ENCODE assay signal across 8 cellular contexts in the genomic region with DNA sequence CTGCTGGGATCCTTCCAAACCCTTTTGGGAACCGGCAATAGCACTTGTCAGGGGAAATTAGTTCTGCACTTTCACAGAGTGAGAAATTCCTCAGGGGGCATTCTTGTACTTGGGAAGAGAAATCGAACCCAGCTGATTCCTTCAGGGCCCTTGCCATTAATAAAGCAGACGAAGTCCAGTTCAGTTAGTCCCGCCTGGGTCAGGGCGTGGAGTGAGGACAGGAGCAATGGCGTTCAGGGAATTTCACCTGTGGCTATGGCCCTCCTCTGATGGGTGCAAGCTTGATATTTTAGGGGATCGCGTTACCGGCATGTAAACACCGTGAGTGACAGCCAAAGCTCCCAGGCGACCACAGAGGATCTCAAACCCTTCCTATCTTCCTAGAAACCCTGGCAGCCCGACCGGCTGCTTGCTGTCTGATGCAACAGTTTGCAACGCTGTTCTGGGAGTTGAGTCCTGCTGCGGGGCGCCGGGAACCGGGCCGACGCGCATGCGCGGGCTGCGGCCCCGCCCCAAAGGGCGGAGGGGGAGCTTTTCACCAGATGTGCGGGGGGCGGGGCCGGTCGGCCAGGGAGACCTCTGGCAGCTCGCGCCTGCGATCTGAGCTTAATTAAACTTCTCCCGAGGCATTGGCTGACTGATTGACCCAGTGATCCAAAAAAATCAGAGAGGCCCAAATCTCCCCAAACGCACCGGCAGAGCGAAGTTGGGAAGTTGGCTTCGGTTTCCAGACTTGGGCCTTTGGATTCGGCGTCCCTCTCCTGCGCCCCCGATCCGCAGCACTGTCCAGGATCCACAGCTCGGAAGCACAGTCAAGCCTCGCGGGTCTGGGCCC. TPM values are rescaled to one million over a fixed set of nuclear protein-coding genes. Genes with fewer than 3 reads are reported as not detected.
DNase-seq lines count a peak whose midpoint lies in the region; ATAC-seq and TF ChIP-seq lines count a peak whose summit lies in the region.

No MANE protein-coding gene starts in this region.

- peak overlapping the region; percentile 83 for H3K27ac Mint-ChIP-seq in activated naive CD8-positive, alpha-beta T cell

- H3K36me3 ChIP-seq in osteoblast (ENCODE audit: insufficient read depth, low read length): no peaks in the 10 kb centered on the region
- no peaks in the 10 kb centered on the region for H3K36me3 ChIP-seq in testis (ENCODE audit: low read depth, missing control alignments)

- no peaks in the 10 kb centered on the region for H4K20me1 ChIP-seq in osteoblast (ENCODE audit: insufficient read depth, low read length)

- peaks cover 48% of the 10 kb centered on the region for H3K4me1 ChIP-seq in osteoblast (ENCODE audit: insufficient read depth, low read length)
- H3K4me1 ChIP-seq in testis: peaks cover 11% of the 10 kb centered on the region

- no peaks in the 10 kb centered on the region for H3K27me3 ChIP-seq in osteoblast (ENCODE audit: insufficient read depth, low read length)
- H3K27me3 ChIP-seq in testis: no peaks in the 10 kb centered on the region

- H3K4me3 ChIP-seq in osteoblast (ENCODE audit: insufficient read depth, low read length) (peak overlapping the region; percentile 70), testis (peak overlapping the region; percentile 48 to 49)

- peaks cover 6% of the 10 kb centered on the region for H3K27me3 Mint-ChIP-seq in activated naive CD8-positive, alpha-beta T cell

- H3K4me2 ChIP-seq in osteoblast (ENCODE audit: insufficient read depth, low read length): peak overlapping the region; percentile 89

- DNase-seq in GM04504 (ENCODE audit: low read depth): peak; percentile 97
- DNase-seq in NCI-H1092 (lab: John Stamatoyannopoulos, UW): peak; percentile 90
- peak; percentile 60 for DNase-seq in SKM-1 (lab: John Stamatoyannopoulos, UW; ENCODE audit: unreplicated experiment)
- peak; percentile 71 to 96 (median 90) for DNase-seq in head of caudate nucleus
- DNase-seq in osteoblast (ENCODE audit: insufficient read length, low spot score, missing footprints): peak; percentile 99
- DNase-seq in testis: peak; percentile 95

- no peak for TF ChIP-seq POLR2A in testis (IDR thresholded peaks at IDR 0.05)

- H2AFZ ChIP-seq in osteoblast (ENCODE audit: low read length): peak overlapping the region; percentile 87

- no peaks in the 10 kb centered on the region for H3K9me3 Mint-ChIP-seq in activated naive CD8-positive, alpha-beta T cell (ENCODE audit: low read depth)

- no peak for TF ChIP-seq CTCF in osteoblast (IDR thresholded peaks at IDR 0.05; ENCODE audit: extremely low read depth, low read depth, low read length)
- TF ChIP-seq CTCF in testis (IDR thresholded peaks at IDR 0.05): no peak

- no peaks in the 10 kb centered on the region for H3K79me2 ChIP-seq in osteoblast (ENCODE audit: insufficient read depth, low read length)

- WGBS in testis, 2 donors: 0% methylated on average over 23 to 46 of the region's 46 CpGs

- H3K36me3 Mint-ChIP-seq in activated naive CD8-positive, alpha-beta T cell: no peaks in the 10 kb centered on the region

- H3K9me3 ChIP-seq in osteoblast (ENCODE audit: low read depth, low read length) (no peaks in the 10 kb centered on the region), testis (no peaks in the 10 kb centered on the region)

- H3K4me3 Mint-ChIP-seq in activated naive CD8-positive, alpha-beta T cell: peak overlapping the region; percentile 86

- H3K4me1 Mint-ChIP-seq in activated naive CD8-positive, alpha-beta T cell (ENCODE audit: low read depth): peaks cover 19% of the 10 kb centered on the region

- intact Hi-C loops in head of caudate nucleus (cut with DNase I) (loop anchor here (2.0 kb wide), 1 partner anchor 120 kb away; no protein-coding TSS in a partner anchor), testis (cut with DNase I; ENCODE audit: low total_unique reads) (loop anchor here (5.0 kb wide), 2 partner anchors 34 to 54 kb away; a partner anchor contains a TSS)

- H3K27ac ChIP-seq in osteoblast (ENCODE audit: low read depth, low read length) (peak overlapping the region; percentile 95), testis (peak overlapping the region; percentile 3 to 85)

- peak; percentile 71 for ATAC-seq in HG02588 (IDR thresholded peaks at IDR 0.05; ENCODE audit: unreplicated experiment)

RNA-seq across cellular contexts. Expression of a gene that starts 34.3 kb away (rescaled TPM):
- 30.1 and 33.3 TPM in 2 replicates for total RNA-seq in osteoblast
- 1 to 10 TPM; 5.2 to 8.1 TPM for total RNA-seq in testis
- polyA plus RNA-seq in testis (ENCODE audit: insufficient read depth, low read depth, low replicate concordance): 19.2 TPM

Comparison
In these comparisons a context has a peak if more than half of its experiments do, and no peak if none do; other contexts are left out.
1. Peak in every context shown above with its lines: DNase-seq, ATAC-seq, H3K4me3 ChIP-seq and H3K27ac ChIP-seq.